Comparison of ENCODE assay signal across 8 cellular contexts in genomic region chr7:47991741-47992311, GRCh38. TPM values are rescaled to one million over a fixed set of nuclear protein-coding genes. Genes with fewer than 3 reads are reported as not detected.
DNase-seq lines count a peak whose midpoint lies in the region; ATAC-seq, FAIRE-seq and TF ChIP-seq lines count a peak whose summit lies in the region.

No MANE protein-coding gene starts in this region.

- POLR2A ChIA-PET in SK-N-SH (lab: Yijun Ruan, JAX) = no interaction called here

- no peak overlapping the region for H3K4me3 ChIP-seq in SK-N-SH (ENCODE audit: low read depth in 2 of 2, low read length in 1 of 2)

- peak; percentile 99 for ATAC-seq in GM21381 (IDR thresholded peaks at IDR 0.05; ENCODE audit: unreplicated experiment)

- H3K79me2 ChIP-seq in SK-N-SH (ENCODE audit: insufficient read depth) = no peaks in the 10 kb centered on the region

- H3K4me2 ChIP-seq in SK-N-SH = no peak overlapping the region

- H3K27ac Mint-ChIP-seq in activated naive CD8-positive, alpha-beta T cell treated with anti-CD3 and anti-CD28 coated beads for 36 hours = peak overlapping the region; percentile 97
- peak overlapping the region; percentile 63 for H3K27ac Mint-ChIP-seq in type B pancreatic cell

- peaks cover 19% of the 10 kb centered on the region for H3K4me1 Mint-ChIP-seq in activated naive CD8-positive, alpha-beta T cell treated with anti-CD3 and anti-CD28 coated beads for 36 hours
- peaks cover 28% of the 10 kb centered on the region for H3K4me1 Mint-ChIP-seq in type B pancreatic cell (ENCODE audit: unreplicated experiment)

- H3K27ac ChIP-seq in SK-N-SH (ENCODE audit: low read depth in 2 of 2, low read length in 1 of 2) = no peak overlapping the region

- TF ChIP-seq CTCF in SK-N-SH (IDR thresholded peaks at IDR 0.05) = peak; percentile 51
- TF ChIP-seq CTCF in type B pancreatic cell (conservative IDR thresholded peaks at IDR 0.05) = peak; percentile 71

- no peaks in the 10 kb centered on the region; the same call in 1 of the 2 replicates for H3K27me3 ChIP-seq in SK-N-SH (ENCODE audit: insufficient read depth)

- peaks cover 2% of the 10 kb centered on the region for H3K9me3 Mint-ChIP-seq in activated naive CD8-positive, alpha-beta T cell treated with anti-CD3 and anti-CD28 coated beads for 36 hours
- H3K9me3 Mint-ChIP-seq in type B pancreatic cell = peaks cover 6% of the 10 kb centered on the region

- H3K4me1 ChIP-seq in SK-N-SH (ENCODE audit: control insufficient read depth in 1 of 2, insufficient read depth in 2 of 2, low read depth in 1 of 2, low read length in 1 of 2) = no peaks in the 10 kb centered on the region; a peak in 1 of 4 replicates

- no peak overlapping the region for H3K9ac ChIP-seq in SK-N-SH

- H3K9me2 ChIP-seq in SK-N-SH = no peaks in the 10 kb centered on the region

- no peak for TF ChIP-seq EP300 in SK-N-SH (IDR thresholded peaks at IDR 0.05; ENCODE audit: borderline replicate concordance in 1 of 2, low read depth in 1 of 2, low read length in 1 of 2)

- peak overlapping the region; percentile 79 for H3K4me3 Mint-ChIP-seq in activated naive CD8-positive, alpha-beta T cell treated with anti-CD3 and anti-CD28 coated beads for 36 hours
- peak overlapping the region; percentile 89 for H3K4me3 Mint-ChIP-seq in type B pancreatic cell

- no peak for FAIRE-seq in HTR-8/SVneo (lab: Jason Lieb, UNC)

- CTCF ChIA-PET in SK-N-SH (lab: Yijun Ruan, JAX) = interaction anchor here (1.2 to 3.2 kb wide), 7 partner anchors 8 to 738 kb away, joined by 3 to 18 read pairs (median 5); no protein-coding TSS in a partner anchor

- no peaks in the 10 kb centered on the region for H3K36me3 ChIP-seq in SK-N-SH (replicated peaks in 1 of 2; ENCODE audit: control insufficient read depth in 1 of 2, insufficient read depth in 2 of 2, low read length in 1 of 2)

- no peaks in the 10 kb centered on the region for H4K20me1 ChIP-seq in SK-N-SH (ENCODE audit: insufficient read depth)

- peak; percentile 78 for DNase-seq in DMS153 (lab: John Stamatoyannopoulos, UW)
- peak; percentile 77 for DNase-seq in HTR-8/SVneo (ENCODE audit: insufficient read length, low spot score)
- peak; percentile 59 for DNase-seq in SK-N-SH
- DNase-seq in activated naive CD8-positive, alpha-beta T cell treated with anti-CD3 and anti-CD28 coated beads for 36 hours = peak; percentile 88
- DNase-seq in cardiac septum (ENCODE audit: low spot score) = peak; percentile 92
- peak; percentile 42 to 94 (median 66) for DNase-seq in posterior cingulate gyrus
- peak; percentile 75 for DNase-seq in type B pancreatic cell (ENCODE audit: extremely low spot score, unreplicated experiment)

- WGBS in SK-N-SH (ENCODE audit: low lambda C conversion rate) = 86% methylated on average over 26 of the region's 26 CpGs

- peaks cover 5% of the 10 kb centered on the region for H3F3A ChIP-seq in SK-N-SH (replicated peaks; ENCODE audit: insufficient read depth)

- peaks cover 4% of the 10 kb centered on the region for H3K36me3 Mint-ChIP-seq in activated naive CD8-positive, alpha-beta T cell treated with anti-CD3 and anti-CD28 coated beads for 36 hours
- H3K36me3 Mint-ChIP-seq in type B pancreatic cell = peaks cover 4% of the 10 kb centered on the region

- peak overlapping the region; percentile 37; the same call in 1 of the 2 replicates for H2AFZ ChIP-seq in SK-N-SH (ENCODE audit: low read depth)

- H3K9me3 ChIP-seq in SK-N-SH = no peaks in the 10 kb centered on the region

- intact Hi-C loops in cardiac septum (cut with DNase I) = loop anchor here (1.0 to 5.0 kb wide), 3 partner anchors 45 to 117 kb away; partner anchors contain the start of genes C7orf57 and UPP1
- intact Hi-C loops in posterior cingulate gyrus (cut with DNase I) = no loop called here

- TF ChIP-seq RAD21 in SK-N-SH (IDR thresholded peaks at IDR 0.05; ENCODE audit: low read length) = peak; percentile 49

- no peaks in the 10 kb centered on the region for H3K27me3 Mint-ChIP-seq in activated naive CD8-positive, alpha-beta T cell treated with anti-CD3 and anti-CD28 coated beads for 36 hours
- peaks cover 5% of the 10 kb centered on the region for H3K27me3 Mint-ChIP-seq in type B pancreatic cell

TF ChIP-seq in SK-N-SH, 30 proteins besides CTCF, POLR2A, EP300 and RAD21:
- TF ChIP-seq FOXJ3 (CRISPR knock-in tag; IDR thresholded peaks at IDR 0.05) (no peak), SMC3 (IDR thresholded peaks at IDR 0.05; ENCODE audit: low read depth, low read length) (peak; percentile 53)

RNA-seq across cellular contexts. Expression of gene HUS1, which starts 12.4 kb away (rescaled TPM):
- polyA plus RNA-seq in SK-N-SH (2012; rRNA removed) = 17.8 and 22.9 TPM in 2 replicates
- 23.4 and 25.8 TPM in 2 replicates for polyA plus RNA-seq in SK-N-SH (2012; cell fraction: cytosol; rRNA removed)
- polyA plus RNA-seq in SK-N-SH (2012; cell fraction: nucleus; rRNA removed) = 13.7 and 23.4 TPM in 2 replicates
- total RNA-seq in activated naive CD8-positive, alpha-beta T cell treated with anti-CD3 and anti-CD28 coated beads for 36 hours = 10 to 100 TPM; 49.2 to 50.4 TPM
- total RNA-seq in cardiac septum (24.1 TPM), type B pancreatic cell (ENCODE audit: low replicate concordance) (26.4 and 34.5 TPM in 2 replicates)

RNA-seq across cellular contexts. Expression of gene SUN3, which starts 37.1 kb away (rescaled TPM):
- 0.12 TPM in 1 of 2 replicates, not detected in the other for polyA plus RNA-seq in SK-N-SH (2012; rRNA removed)
- polyA plus RNA-seq in SK-N-SH (2012; cell fraction: cytosol; rRNA removed) = not detected in 2 replicates
- 0.07 TPM in 2 replicates for polyA plus RNA-seq in SK-N-SH (2012; cell fraction: nucleus; rRNA removed)
- under 1 TPM in 1 of 2 experiments, not detected in 1; 0.54 TPM for total RNA-seq in activated naive CD8-positive, alpha-beta T cell treated with anti-CD3 and anti-CD28 coated beads for 36 hours
- total RNA-seq in cardiac septum (not detected), type B pancreatic cell (ENCODE audit: low replicate concordance) (not detected in 2 replicates)

RNA-seq across cellular contexts. Expression of gene C7orf57, which starts 43.5 kb away (rescaled TPM):
- 0.41 and 0.71 TPM in 2 replicates for polyA plus RNA-seq in SK-N-SH (2012; rRNA removed)
- 0.50 TPM in 2 replicates for polyA plus RNA-seq in SK-N-SH (2012; cell fraction: cytosol; rRNA removed)
- 0.28 and 0.93 TPM in 2 replicates for polyA plus RNA-seq in SK-N-SH (2012; cell fraction: nucleus; rRNA removed)
- 1 to 10 TPM; 1.0 to 1.1 TPM for total RNA-seq in activated naive CD8-positive, alpha-beta T cell treated with anti-CD3 and anti-CD28 coated beads for 36 hours
- total RNA-seq in cardiac septum = not detected
- 0.36 and 1.5 TPM in 2 replicates for total RNA-seq in type B pancreatic cell (ENCODE audit: low replicate concordance)

RNA-seq across cellular contexts. Expression of gene PKD1L1, which starts 43.6 kb away (rescaled TPM):
- polyA plus RNA-seq in SK-N-SH (2012; rRNA removed) = 0.10 TPM in 2 replicates
- 0.08 and 0.16 TPM in 2 replicates for polyA plus RNA-seq in SK-N-SH (2012; cell fraction: cytosol; rRNA removed)
- polyA plus RNA-seq in SK-N-SH (2012; cell fraction: nucleus; rRNA removed) = 0.06 and 0.12 TPM in 2 replicates
- under 1 TPM; 0.02 to 0.10 TPM for total RNA-seq in activated naive CD8-positive, alpha-beta T cell treated with anti-CD3 and anti-CD28 coated beads for 36 hours
- total RNA-seq in cardiac septum (2.5 TPM), type B pancreatic cell (ENCODE audit: low replicate concordance) (0.17 and 0.67 TPM in 2 replicates)
